ENCODE assay signal across 8 cellular contexts in the genomic region with DNA sequence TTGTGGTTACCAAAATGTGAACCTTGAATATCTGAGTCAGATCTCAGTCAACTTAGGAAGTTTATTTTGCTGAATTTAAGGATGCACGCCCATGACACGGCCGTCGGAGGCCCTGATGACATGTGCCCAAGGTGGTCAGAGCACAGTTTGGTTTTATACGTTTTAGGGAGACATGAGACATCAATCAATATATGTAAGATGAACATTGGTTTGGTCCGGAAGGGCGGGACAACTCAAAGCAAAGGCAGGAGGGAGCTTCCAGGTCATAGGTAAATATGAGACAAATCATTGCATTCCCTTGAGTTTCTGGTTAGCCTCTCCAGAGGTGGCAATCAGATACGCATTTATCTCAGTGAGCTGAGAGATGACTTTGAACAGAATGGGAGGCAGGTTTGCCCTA. TPM values are rescaled to one million over a fixed set of nuclear protein-coding genes. Genes with fewer than 3 reads are reported as not detected.
DNase-seq lines count a peak whose midpoint lies in the region; ATAC-seq and TF ChIP-seq lines count a peak whose summit lies in the region.

No MANE protein-coding gene starts in this region.

- H3K4me1 ChIP-seq in right atrium auricular region (peaks cover 0 to 42% of the 10 kb centered on the region in 2 donors), ascending aorta (peaks cover 3 to 20% of the 10 kb centered on the region in 2 donors), mesodermal cell (ENCODE audit: control insufficient read depth, insufficient read depth, low read length, poor library complexity, severe bottlenecking) (peaks cover 12% of the 10 kb centered on the region), uterus (peaks cover 0 to 14% of the 10 kb centered on the region in 2 donors)

- no peak for TF ChIP-seq CTCF in right atrium auricular region (IDR thresholded peaks at IDR 0.05)
- no peak for TF ChIP-seq CTCF in ascending aorta (IDR thresholded peaks at IDR 0.05)
- no peak for TF ChIP-seq CTCF in uterus (IDR thresholded peaks at IDR 0.05)

- peak overlapping the region in 1 of 2 donors; percentile 92 for H3K4me3 ChIP-seq in right atrium auricular region
- H3K4me3 ChIP-seq in ascending aorta, result peak overlapping the region; percentile 69 to 90
- peak overlapping the region; percentile 87 for H3K4me3 ChIP-seq in mesodermal cell (ENCODE audit: extremely low read depth, insufficient read depth, low read length, poor library complexity, severe bottlenecking)
- peak overlapping the region; percentile 86 to 94 for H3K4me3 ChIP-seq in uterus

- TF ChIP-seq POLR2A in uterus (IDR thresholded peaks at IDR 0.05), result no peak

- ATAC-seq in left ventricle myocardium superior, result no peak
- no peak for ATAC-seq in HG02852 (IDR thresholded peaks at IDR 0.05; ENCODE audit: unreplicated experiment)
- no peak for ATAC-seq in HG03108 (IDR thresholded peaks at IDR 0.05; ENCODE audit: unreplicated experiment)

- no peaks in the 10 kb centered on the region for H3K27me3 ChIP-seq in right atrium auricular region
- H3K27me3 ChIP-seq in ascending aorta, result no peaks in the 10 kb centered on the region
- no peaks in the 10 kb centered on the region for H3K27me3 ChIP-seq in uterus

- H3K9me3 ChIP-seq in right atrium auricular region, result no peaks in the 10 kb centered on the region
- no peaks in the 10 kb centered on the region for H3K9me3 ChIP-seq in ascending aorta
- no peaks in the 10 kb centered on the region for H3K9me3 ChIP-seq in mesodermal cell (ENCODE audit: control insufficient read depth, low read length)
- H3K9me3 ChIP-seq in uterus, result no peaks in the 10 kb centered on the region

- H3K36me3 ChIP-seq in right atrium auricular region (no peaks in the 10 kb centered on the region), ascending aorta (no peaks in the 10 kb centered on the region), mesodermal cell (ENCODE audit: control insufficient read depth, insufficient read depth, low read length) (peaks cover 16% of the 10 kb centered on the region), uterus (no peaks in the 10 kb centered on the region)

- H3K27ac ChIP-seq in right atrium auricular region (peak overlapping the region; percentile 96 to 99), ascending aorta (peak overlapping the region; percentile 98 to 99), mesodermal cell (ENCODE audit: low read depth, low read length, severe bottlenecking) (peak overlapping the region; percentile 86), uterus (peak overlapping the region; percentile 99)

- 93 to 98% methylated on average over 8 of the region's 8 CpGs for WGBS in mesodermal cell (ENCODE audit: insufficient coverage in 2 of 2), 2 experiments

- DNase-seq in right atrium auricular region (ENCODE audit: low spot score), result no peak
- DNase-seq in left ventricle myocardium superior, result no peak
- no peak for DNase-seq in ascending aorta (ENCODE audit: low spot score in 2 of 2)
- DNase-seq in uterus, result no peak
- no peak for DNase-seq in NCI-H1436 (lab: John Stamatoyannopoulos, UW)

- intact Hi-C loops in left ventricle myocardium superior (cut with micrococcal nuclease), result no loop called here
- intact Hi-C loops in ascending aorta (cut with DNase I), result no loop called here
- intact Hi-C loops in uterus (cut with DNase I; ENCODE audit: low total_unique reads), result no loop called here

RNA-seq across cellular contexts. Expression of a gene that starts 1.0 kb away (rescaled TPM):
- total RNA-seq in right atrium auricular region (10 to 100 TPM; 36.7 to 60.5 TPM), left ventricle myocardium superior (56.8 TPM), ascending aorta (23.3 TPM), uterus (100 to 1,000 TPM in 1 of 4 donors, 10 to 100 TPM in 3; 45.6 to 171 (median 76.4) TPM)
- polyA plus RNA-seq in mesodermal cell (2013, experiment 1 of 2), result 92.7 TPM
- 83.4 TPM for polyA plus RNA-seq in mesodermal cell (2013, experiment 2 of 2)

RNA-seq across cellular contexts. Expression of a gene that starts 29.5 kb away (rescaled TPM):
- 1 to 10 TPM; 4.5 to 5.8 TPM for total RNA-seq in right atrium auricular region
- 3.5 TPM for total RNA-seq in left ventricle myocardium superior
- 0.53 TPM for total RNA-seq in ascending aorta
- polyA plus RNA-seq in mesodermal cell (2013, experiment 1 of 2), result 3.7 TPM
- polyA plus RNA-seq in mesodermal cell (2013, experiment 2 of 2), result 4.0 TPM
- 10 to 100 TPM in 1 of 4 donors, 1 to 10 TPM in 1, not detected in 2; 1.8 to 18.2 TPM for total RNA-seq in uterus
